ENCODE assay signal across 8 cellular contexts in the genomic region with DNA sequence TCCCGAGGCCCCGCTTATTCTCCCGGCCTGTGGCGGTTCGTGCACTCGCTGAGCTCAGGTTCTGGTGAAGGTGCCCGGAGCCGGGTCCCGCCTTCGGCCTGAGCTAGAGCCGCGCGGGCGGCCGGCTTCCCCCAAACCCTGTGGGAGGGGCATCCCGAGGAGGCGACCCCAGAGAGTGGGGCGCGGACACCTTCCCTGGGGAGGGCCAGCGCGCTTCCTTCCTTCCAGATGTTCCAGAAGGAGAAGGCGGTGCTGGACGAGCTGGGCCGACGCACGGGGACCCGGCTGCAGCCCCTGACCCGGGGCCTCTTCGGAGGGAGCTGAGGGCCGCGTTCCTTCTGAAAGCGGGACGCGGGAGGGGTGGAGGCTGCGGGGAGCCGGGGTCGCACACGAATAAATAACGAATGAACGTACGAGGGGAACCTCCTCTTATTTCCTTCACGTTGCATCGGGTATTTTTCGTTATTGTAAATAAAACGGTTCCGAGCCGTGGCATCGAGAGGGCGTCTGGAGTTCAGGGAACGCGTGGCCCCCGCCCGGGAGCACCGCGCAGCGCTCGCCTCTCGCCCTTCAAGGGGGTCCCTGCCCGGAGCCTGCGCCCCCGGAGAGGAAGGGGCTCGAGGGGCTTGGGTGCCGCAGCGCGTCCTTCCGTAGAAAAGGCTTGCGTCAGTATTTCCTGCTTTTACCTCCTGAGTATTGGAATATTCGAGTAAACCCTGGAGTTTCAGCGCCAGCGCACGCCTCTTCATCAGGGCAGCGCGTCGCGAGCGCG. TPM values are rescaled to one million over a fixed set of nuclear protein-coding genes. Genes with fewer than 3 reads are reported as not detected.
DNase-seq lines count a peak whose midpoint lies in the region; ATAC-seq and TF ChIP-seq lines count a peak whose summit lies in the region.

No MANE protein-coding gene starts in this region.

- no peak for TF ChIP-seq RAD21 in IMR-90 (IDR thresholded peaks at IDR 0.05; ENCODE audit: low read length)

- H2BK20ac ChIP-seq in IMR-90 (ENCODE audit: low read depth, low read length) = no peak overlapping the region

- H3K36me3 ChIP-seq in IMR-90 (ENCODE audit: control insufficient read depth, insufficient read depth, low read length) (peaks cover 3% of the 10 kb centered on the region; the same call in 1 of the 2 replicates), endodermal cell (ENCODE audit: control insufficient read depth, insufficient read depth, low read length) (peaks cover 22% of the 10 kb centered on the region), mucosa of rectum (ENCODE audit: control insufficient read depth in 2 of 2, insufficient read depth in 2 of 2, low read length in 2 of 2) (no peaks in the 10 kb centered on the region)

- CTCF ChIA-PET in IMR-90 (lab: Yijun Ruan, JAX) = no interaction called here

- peaks cover 3% of the 10 kb centered on the region for H3K9me3 Mint-ChIP-seq in endodermal cell

- H3K4me2 ChIP-seq in IMR-90 (ENCODE audit: low read depth, low read length) = no peak overlapping the region; the same call in 1 of the 2 replicates

- 0 out of 4 replicates have a peak, but pooled peaks cover 0 to 3% of the 10 kb centered on the region in 2 experiments for H3K79me1 ChIP-seq in IMR-90 (ENCODE audit: low read depth in 1 of 2, low read length in 2 of 2)

- POLR2A ChIA-PET in IMR-90 (lab: Charles Lee; ENCODE audit: unreplicated experiment) = interaction anchor here (0.7 kb wide), 1 partner anchor 11 kb away, joined by 3 read pairs; no protein-coding TSS in a partner anchor

- H4K5ac ChIP-seq in IMR-90 (ENCODE audit: low read depth, low read length) = no peak overlapping the region

- no peak overlapping the region for H3K18ac ChIP-seq in IMR-90 (ENCODE audit: low read depth, low read length)

- no peak for DNase-seq in IMR-90
- DNase-seq in endodermal cell = peak; percentile 66
- no peak for DNase-seq in NCI-H510A treated with DMSO at 0.1 percent for 48 hours (lab: John Stamatoyannopoulos, UW)

- no peak overlapping the region for H3K9ac ChIP-seq in IMR-90 (ENCODE audit: low read depth, low read length)
- H3K9ac ChIP-seq in endodermal cell (ENCODE audit: extremely low read depth, low read length, poor library complexity, severe bottlenecking) = no peak overlapping the region
- peak overlapping the region; percentile 24 to 57 for H3K9ac ChIP-seq in mucosa of rectum (ENCODE audit: low read depth in 1 of 2, low read length in 2 of 2)

- no peak overlapping the region for H3K56ac ChIP-seq in IMR-90 (ENCODE audit: extremely low read depth, insufficient read depth, low read length)

- H3K4me1 Mint-ChIP-seq in endodermal cell = peaks cover 3% of the 10 kb centered on the region

- H3K27ac ChIP-seq in 22Rv1 (peak overlapping the region; percentile 89), IMR-90 (ENCODE audit: insufficient read depth, low read length) (no peak overlapping the region), endodermal cell (ENCODE audit: low read depth, low read length) (peak overlapping the region; percentile 17), mucosa of rectum (ENCODE audit: low read depth in 2 of 2, low read length in 2 of 2) (peak overlapping the region in 1 of 2 donors; percentile 9)

- H3K27me3 Mint-ChIP-seq in endodermal cell (ENCODE audit: insufficient read depth) = peaks cover 4% of the 10 kb centered on the region

- H3K9me1 ChIP-seq in IMR-90 (ENCODE audit: insufficient read depth, low read length) = no peaks in the 10 kb centered on the region; the same call in 1 of the 2 replicates

- in situ Hi-C loops in IMR-90 (cut with MboI; ENCODE audit: low sequenced_read_pairs) = no loop called here

- no peak overlapping the region for H3K4ac ChIP-seq in IMR-90 (ENCODE audit: low read depth, low read length)

- TF ChIP-seq CTCF in 22Rv1 (IDR thresholded peaks at IDR 0.05) (no peak), IMR-90 (conservative IDR thresholded peaks at IDR 0.05; ENCODE audit: low read depth, low read length) (no peak), endodermal cell (conservative IDR thresholded peaks at IDR 0.05) (no peak)

- no TSS peak for BruUV-seq in IMR-90 (replicated peaks; lab: Mats Ljungman, UMichigan)

- no peak for TF ChIP-seq POLR2A in IMR-90 (IDR thresholded peaks at IDR 0.05; ENCODE audit: low read depth, low read length)

- no peak overlapping the region for H3K27ac Mint-ChIP-seq in endodermal cell

- H4K20me1 ChIP-seq in IMR-90 (ENCODE audit: insufficient read depth, low read length) = no peaks in the 10 kb centered on the region; the same call in 1 of the 2 replicates

- H4K8ac ChIP-seq in IMR-90 (ENCODE audit: low read depth in 2 of 2, low read length in 2 of 2) = peak overlapping the region in 1 of 2 experiments; percentile 0; a peak in 1 of 4 replicates

- 26% methylated on average over 11 of the region's 77 CpGs; no CpG with 5 or more reads in 1 of the 2 experiments for WGBS in IMR-90 (ENCODE audit: extremely low coverage in 2 of 2, insufficient read length in 1 of 2), 2 experiments
- 87 to 90% methylated on average over 66 to 77 of the region's 77 CpGs for WGBS in endodermal cell (ENCODE audit: insufficient coverage in 1 of 2, insufficient read length in 1 of 2), 2 experiments

- no peak overlapping the region for H3K23ac ChIP-seq in IMR-90 (ENCODE audit: low read depth, low read length)

- H3K27me3 ChIP-seq in IMR-90 (ENCODE audit: control insufficient read depth, insufficient read depth, low read length) (no peaks in the 10 kb centered on the region), endodermal cell (ENCODE audit: control insufficient read depth, insufficient read depth, low read length, poor library complexity, severe bottlenecking) (no peaks in the 10 kb centered on the region), mucosa of rectum (ENCODE audit: control insufficient read depth in 2 of 2, insufficient read depth in 2 of 2, low read length in 2 of 2) (no peaks in the 10 kb centered on the region)

- H3K36me3 Mint-ChIP-seq in endodermal cell (ENCODE audit: low read depth) = peaks cover 30% of the 10 kb centered on the region

- H2AK9ac ChIP-seq in IMR-90 (replicated peaks; ENCODE audit: low read depth, low read length, poor library complexity) = no peak overlapping the region

- H3K14ac ChIP-seq in IMR-90 (replicated peaks; ENCODE audit: low read depth, low read length) = no peak overlapping the region

- no peaks in the 10 kb centered on the region for H3K9me3 ChIP-seq in IMR-90 (ENCODE audit: control insufficient read depth, insufficient read depth, low read length)
- no peaks in the 10 kb centered on the region for H3K9me3 ChIP-seq in endodermal cell (ENCODE audit: control insufficient read depth, low read length)
- no peaks in the 10 kb centered on the region for H3K9me3 ChIP-seq in mucosa of rectum (ENCODE audit: control insufficient read depth in 2 of 2, low read length in 2 of 2)

- H3K4me3 Mint-ChIP-seq in endodermal cell = peak overlapping the region; percentile 44

- no peak overlapping the region for H2AK5ac ChIP-seq in IMR-90 (ENCODE audit: low read depth, low read length)

- intact Hi-C loops in IMR-90 (cut with micrococcal nuclease) = no loop called here

- dilution Hi-C loops in IMR-90 (cut with HindIII; ENCODE audit: low sequenced_read_pairs, unreplicated experiment) = no loop called here

- no peak overlapping the region for H2BK5ac ChIP-seq in IMR-90 (ENCODE audit: low read depth, low read length, poor library complexity, severe bottlenecking)

- peaks cover 11% of the 10 kb centered on the region for H3K4me1 ChIP-seq in IMR-90 (ENCODE audit: control insufficient read depth, insufficient read depth, low read length)
- no peaks in the 10 kb centered on the region for H3K4me1 ChIP-seq in endodermal cell (ENCODE audit: control insufficient read depth, insufficient read depth, low read length)
- H3K4me1 ChIP-seq in mucosa of rectum (ENCODE audit: control insufficient read depth in 2 of 2, insufficient read depth in 2 of 2, low read length in 2 of 2) = peaks cover 4 to 6% of the 10 kb centered on the region in 2 donors

- H2AFZ ChIP-seq in IMR-90 (replicated peaks; ENCODE audit: low read length, poor library complexity) = peak overlapping the region; percentile 58

- H3K4me3 ChIP-seq in IMR-90 (ENCODE audit: insufficient read depth, low read depth, low read length) (no peak overlapping the region), endodermal cell (ENCODE audit: low read length) (no peak overlapping the region), mucosa of rectum (ENCODE audit: low read length in 2 of 2) (peak overlapping the region; percentile 45 to 60)

- ATAC-seq in IMR-90 (ENCODE audit: low read depth) (no peak), HG02970 (IDR thresholded peaks at IDR 0.05; ENCODE audit: low FRiP score, unreplicated experiment) (no peak), HG03095 (IDR thresholded peaks at IDR 0.05; ENCODE audit: unreplicated experiment) (no peak), HG02840 (IDR thresholded peaks at IDR 0.05; ENCODE audit: low FRiP score, unreplicated experiment) (no peak)

- no peak overlapping the region for H2BK120ac ChIP-seq in IMR-90 (ENCODE audit: low read depth, low read length)

- no peak overlapping the region for H4K91ac ChIP-seq in IMR-90 (ENCODE audit: insufficient read depth, low read depth, low read length)

- no peak overlapping the region for H2BK15ac ChIP-seq in IMR-90 (ENCODE audit: low read depth, low read length)

RNA-seq across cellular contexts. Expression of a gene that starts 11.4 kb away (rescaled TPM):
- total RNA-seq in IMR-90 (2012; rRNA removed) = 5.9 and 7.8 TPM in 2 replicates
- 22.1 and 26.2 TPM in 2 replicates for polyA plus RNA-seq in IMR-90 (2012; rRNA removed)
- 8.8 and 10.5 TPM in 2 replicates for polyA plus RNA-seq in IMR-90 (2012; cell fraction: cytosol; rRNA removed)
- 4.2 and 16.5 TPM in 2 replicates for polyA plus RNA-seq in IMR-90 (2012; cell fraction: nucleus; rRNA removed; ENCODE audit: low replicate concordance)
- 10 to 100 TPM; 19.6 to 23.3 TPM for total RNA-seq in endodermal cell
- polyA plus RNA-seq in endodermal cell (2013, experiment 1 of 2) = 40.0 TPM
- polyA plus RNA-seq in endodermal cell (2013, experiment 2 of 2) = 28.0 TPM

RNA-seq across cellular contexts. Expression of a gene that starts 12.1 kb away (rescaled TPM):
- total RNA-seq in IMR-90 (2012; rRNA removed) = 63.1 and 67.5 TPM in 2 replicates
- polyA plus RNA-seq in IMR-90 (2012; rRNA removed) = 40.3 and 46.5 TPM in 2 replicates
- polyA plus RNA-seq in IMR-90 (2012; cell fraction: cytosol; rRNA removed) = 24.7 and 30.3 TPM in 2 replicates
- 121 and 171 TPM in 2 replicates for polyA plus RNA-seq in IMR-90 (2012; cell fraction: nucleus; rRNA removed; ENCODE audit: low replicate concordance)
- total RNA-seq in endodermal cell = 100 to 1,000 TPM; 120 to 161 TPM
- polyA plus RNA-seq in endodermal cell (2013, experiment 1 of 2) = 84.8 TPM
- polyA plus RNA-seq in endodermal cell (2013, experiment 2 of 2) = 76.7 TPM

RNA-seq across cellular contexts. Expression of a gene that starts 26.2 kb away (rescaled TPM):
- total RNA-seq in IMR-90 (2012; rRNA removed) = 2.5 and 2.7 TPM in 2 replicates
- polyA plus RNA-seq in IMR-90 (2012; rRNA removed) = 5.3 and 6.2 TPM in 2 replicates
- polyA plus RNA-seq in IMR-90 (2012; cell fraction: cytosol; rRNA removed) = 2.8 and 3.1 TPM in 2 replicates
- polyA plus RNA-seq in IMR-90 (2012; cell fraction: nucleus; rRNA removed; ENCODE audit: low replicate concordance) = 20.8 and 32.3 TPM in 2 replicates
- total RNA-seq in endodermal cell = 10 to 100 TPM; 19.6 to 37.4 TPM
- 24.1 TPM for polyA plus RNA-seq in endodermal cell (2013, experiment 1 of 2)
- polyA plus RNA-seq in endodermal cell (2013, experiment 2 of 2) = 26.2 TPM

RNA-seq across cellular contexts. Expression of a gene that starts 26.5 kb away (rescaled TPM):
- total RNA-seq in IMR-90 (2012; rRNA removed) = 10.0 and 14.2 TPM in 2 replicates
- polyA plus RNA-seq in IMR-90 (2012; rRNA removed) = 19.4 and 19.5 TPM in 2 replicates
- polyA plus RNA-seq in IMR-90 (2012; cell fraction: cytosol; rRNA removed) = 7.2 and 7.8 TPM in 2 replicates
- 49.9 and 70.7 TPM in 2 replicates for polyA plus RNA-seq in IMR-90 (2012; cell fraction: nucleus; rRNA removed; ENCODE audit: low replicate concordance)
- 10 to 100 TPM; 40.1 to 40.7 TPM for total RNA-seq in endodermal cell
- polyA plus RNA-seq in endodermal cell (2013, experiment 1 of 2) = 32.9 TPM
- 28.4 TPM for polyA plus RNA-seq in endodermal cell (2013, experiment 2 of 2)

Comparison
In these comparisons a context has a peak if more than half of its experiments do, and no peak if none do; other contexts are left out.
1. H3K4me3 ChIP-seq: peak in mucosa of rectum (2 of 2); none in IMR-90 (single experiment) and endodermal cell (single experiment).
2. H3K9ac ChIP-seq: peak in mucosa of rectum (2 of 2); none in IMR-90 (single experiment) and endodermal cell (single experiment).